8 cellular contexts compared by ENCODE assay signal in genomic region chr9:104927216-104927911, GRCh38. TPM values are rescaled to one million over a fixed set of nuclear protein-coding genes. Genes with fewer than 3 reads are reported as not detected.
DNase-seq lines count a peak whose midpoint lies in the region; ATAC-seq and TF ChIP-seq lines count a peak whose summit lies in the region.

No MANE protein-coding gene starts in this region.

- H2BK120ac ChIP-seq in IMR-90 (ENCODE audit: low read depth, low read length), result peak overlapping the region; percentile 44

- H4K8ac ChIP-seq in IMR-90 (ENCODE audit: low read depth in 2 of 2, low read length in 2 of 2), result peak overlapping the region; percentile 29 to 49; a peak in 2 of 4 replicates

- H4K5ac ChIP-seq in IMR-90 (ENCODE audit: low read depth, low read length), result peak overlapping the region; percentile 72

- H2AFZ ChIP-seq in IMR-90 (replicated peaks; ENCODE audit: low read length, poor library complexity), result peak overlapping the region; percentile 86

- CTCF ChIA-PET in IMR-90 (lab: Yijun Ruan, JAX), result interaction anchor here (0.6 to 3.3 kb wide), 14 partner anchors 17 to 488 kb away, joined by 3 to 19 read pairs (median 4); no protein-coding TSS in a partner anchor

- in situ Hi-C loops in IMR-90 (cut with MboI; ENCODE audit: low sequenced_read_pairs), result no loop called here

- H3K4me3 ChIP-seq in IMR-90 (ENCODE audit: insufficient read depth, low read depth, low read length), result peak overlapping the region; percentile 99

- peak overlapping the region; percentile 85 for H3K14ac ChIP-seq in IMR-90 (replicated peaks; ENCODE audit: low read depth, low read length)

- ATAC-seq in IMR-90 (ENCODE audit: low read depth) (peak; percentile 9; the same call in 1 of the 2 replicates), GM21786 (IDR thresholded peaks at IDR 0.05; ENCODE audit: unreplicated experiment) (no peak), GM19463 (IDR thresholded peaks at IDR 0.05; ENCODE audit: unreplicated experiment) (no peak)
- peak; percentile 55 for ATAC-seq in stimulated activated naive CD8-positive, alpha-beta T cell treated with anti-CD3 and anti-CD28 coated beads, Interleukin-15, amount 100 ng/mL, for 72 hours

- H2AK5ac ChIP-seq in IMR-90 (ENCODE audit: low read depth, low read length), result peak overlapping the region; percentile 29

- TF ChIP-seq POLR2A in IMR-90 (IDR thresholded peaks at IDR 0.05; ENCODE audit: low read depth, low read length), result no peak

- peak overlapping the region; percentile 67 for H4K91ac ChIP-seq in IMR-90 (ENCODE audit: insufficient read depth, low read depth, low read length)

- H3K27me3 ChIP-seq in IMR-90 (ENCODE audit: control insufficient read depth, insufficient read depth, low read length), result no peaks in the 10 kb centered on the region

- 0 out of 2 replicates have a peak, but pooled peaks have one; percentile 11 for TF ChIP-seq RAD21 in IMR-90 (IDR thresholded peaks at IDR 0.05; ENCODE audit: low read length)

- H3K4me1 Mint-ChIP-seq in activated CD4-positive, alpha-beta T cell treated with anti-CD3 and anti-CD28 coated beads, Interleukin-2, amount 10 ng/mL, durations not matched to agents 24 days and 14 days, result peaks cover 15% of the 10 kb centered on the region
- peaks cover 27% of the 10 kb centered on the region for H3K4me1 Mint-ChIP-seq in endothelial cell (ENCODE audit: unreplicated experiment)
- H3K4me1 Mint-ChIP-seq in stimulated activated naive CD8-positive, alpha-beta T cell treated with anti-CD3 and anti-CD28 coated beads, Interleukin-15, amount 100 ng/mL, for 72 hours, result peaks cover 29% of the 10 kb centered on the region

- no peaks in the 10 kb centered on the region for H3K36me3 Mint-ChIP-seq in activated CD4-positive, alpha-beta T cell treated with anti-CD3 and anti-CD28 coated beads, Interleukin-2, amount 10 ng/mL, durations not matched to agents 24 days and 14 days (ENCODE audit: low read depth)
- peaks cover 4% of the 10 kb centered on the region for H3K36me3 Mint-ChIP-seq in endothelial cell (ENCODE audit: low read depth, unreplicated experiment)

- peak overlapping the region; percentile 34; the same call in 1 of the 2 replicates for H2BK20ac ChIP-seq in IMR-90 (ENCODE audit: low read depth, low read length)

- H4K20me1 ChIP-seq in IMR-90 (ENCODE audit: insufficient read depth, low read length), result peaks cover 18% of the 10 kb centered on the region; the same call in 1 of the 2 replicates

- BruUV-seq in IMR-90 (replicated peaks; lab: Mats Ljungman, UMichigan), result no TSS peak

- peak overlapping the region; percentile 94 for H3K27ac ChIP-seq in IMR-90 (ENCODE audit: insufficient read depth, low read length)

- peak overlapping the region; percentile 4 for H2AK9ac ChIP-seq in IMR-90 (replicated peaks; ENCODE audit: low read depth, low read length, poor library complexity)

- H2BK15ac ChIP-seq in IMR-90 (ENCODE audit: low read depth, low read length), result peak overlapping the region; percentile 49; the same call in 1 of the 3 replicates

- WGBS in IMR-90 (ENCODE audit: extremely low coverage in 2 of 2, insufficient read length in 1 of 2), 2 experiments, result 0% methylated on average over 15 of the region's 44 CpGs; no CpG with 5 or more reads in 1 of the 2 experiments

- intact Hi-C loops in IMR-90 (cut with micrococcal nuclease), result loop anchor here (2.0 kb wide), 1 partner anchor 137 kb away; no protein-coding TSS in a partner anchor
- intact Hi-C loops in activated CD4-positive, alpha-beta T cell treated with anti-CD3 and anti-CD28 coated beads, Interleukin-2, amount 10 ng/mL, durations not matched to agents 24 days and 14 days (cut with micrococcal nuclease), result loop anchor here (2.0 to 10.0 kb wide), 2 partner anchors 229 to 317 kb away; partner anchors contain the start of gene SLC44A1

- POLR2A ChIA-PET in IMR-90 (lab: Charles Lee; ENCODE audit: unreplicated experiment), result interaction anchor here (0.6 to 1.6 kb wide), 6 partner anchors 41 to 372 kb away, joined by 3 to 7 read pairs (median 3); no protein-coding TSS in a partner anchor

- H3K4me3 Mint-ChIP-seq in activated CD4-positive, alpha-beta T cell treated with anti-CD3 and anti-CD28 coated beads, Interleukin-2, amount 10 ng/mL, durations not matched to agents 24 days and 14 days, result peak overlapping the region; percentile 89
- peak overlapping the region; percentile 100 for H3K4me3 Mint-ChIP-seq in endothelial cell (ENCODE audit: unreplicated experiment)
- H3K4me3 Mint-ChIP-seq in stimulated activated naive CD8-positive, alpha-beta T cell treated with anti-CD3 and anti-CD28 coated beads, Interleukin-15, amount 100 ng/mL, for 72 hours, result peak overlapping the region; percentile 94 to 97

- TF ChIP-seq CTCF in IMR-90 (conservative IDR thresholded peaks at IDR 0.05; ENCODE audit: low read depth, low read length) (no peak), endothelial cell (IDR thresholded peaks at IDR 0.05; ENCODE audit: unreplicated experiment) (no peak)

- peak overlapping the region; percentile 94 for H3K9ac ChIP-seq in IMR-90 (ENCODE audit: low read depth, low read length)

- H3K36me3 ChIP-seq in IMR-90 (ENCODE audit: control insufficient read depth, insufficient read depth, low read length), result peaks cover 3% of the 10 kb centered on the region; the same call in 1 of the 2 replicates

- dilution Hi-C loops in IMR-90 (cut with HindIII; ENCODE audit: low sequenced_read_pairs, unreplicated experiment), result no loop called here

- peaks cover 12% of the 10 kb centered on the region for H3K4me1 ChIP-seq in IMR-90 (ENCODE audit: control insufficient read depth, insufficient read depth, low read length)

- H3K27ac Mint-ChIP-seq in activated CD4-positive, alpha-beta T cell treated with anti-CD3 and anti-CD28 coated beads, Interleukin-2, amount 10 ng/mL, durations not matched to agents 24 days and 14 days, result peak overlapping the region; percentile 59
- peak overlapping the region; percentile 99 for H3K27ac Mint-ChIP-seq in endothelial cell (ENCODE audit: unreplicated experiment)
- peak overlapping the region; percentile 92 to 96 for H3K27ac Mint-ChIP-seq in stimulated activated naive CD8-positive, alpha-beta T cell treated with anti-CD3 and anti-CD28 coated beads, Interleukin-15, amount 100 ng/mL, for 72 hours

- no peaks in the 10 kb centered on the region for H3K9me3 ChIP-seq in IMR-90 (ENCODE audit: control insufficient read depth, insufficient read depth, low read length)

- H3K56ac ChIP-seq in IMR-90 (ENCODE audit: extremely low read depth, insufficient read depth, low read length), result peak overlapping the region; percentile 85

- peak overlapping the region; percentile 97 for H3K23ac ChIP-seq in IMR-90 (ENCODE audit: low read depth, low read length)

- H2BK5ac ChIP-seq in IMR-90 (ENCODE audit: low read depth, low read length, poor library complexity, severe bottlenecking), result peak overlapping the region; percentile 40

- peak overlapping the region; percentile 94 for H3K4me2 ChIP-seq in IMR-90 (ENCODE audit: low read depth, low read length)

- H3K79me1 ChIP-seq in IMR-90 (ENCODE audit: low read depth in 1 of 2, low read length in 2 of 2), result peaks cover 6 to 36% of the 10 kb centered on the region in 2 experiments

- peak overlapping the region; percentile 91 for H3K18ac ChIP-seq in IMR-90 (ENCODE audit: low read depth, low read length)

- 0 out of 2 replicates have a peak, but pooled peaks cover 3% of the 10 kb centered on the region for H3K9me1 ChIP-seq in IMR-90 (ENCODE audit: insufficient read depth, low read length)

- DNase-seq in Daoy (ENCODE audit: low read depth) (peak; percentile 56), IMR-90 (peak; percentile 47), endothelial cell (ENCODE audit: low spot score) (peak; percentile 22), medulla oblongata (ENCODE audit: extremely low spot score) (peak; percentile 60)
- peak; percentile 73 for DNase-seq in activated CD4-positive, alpha-beta T cell treated with anti-CD3 and anti-CD28 coated beads, Interleukin-2, amount 10 ng/mL, durations not matched to agents 24 days and 14 days
- DNase-seq in stimulated activated naive CD8-positive, alpha-beta T cell treated with anti-CD3 and anti-CD28 coated beads, Interleukin-15, amount 100 ng/mL, for 72 hours, result peak; percentile 50 to 53

- H3K4ac ChIP-seq in IMR-90 (ENCODE audit: low read depth, low read length), result peak overlapping the region; percentile 59

- peaks cover 38% of the 10 kb centered on the region for H3K27me3 Mint-ChIP-seq in activated CD4-positive, alpha-beta T cell treated with anti-CD3 and anti-CD28 coated beads, Interleukin-2, amount 10 ng/mL, durations not matched to agents 24 days and 14 days
- peaks cover 15% of the 10 kb centered on the region for H3K27me3 Mint-ChIP-seq in endothelial cell (ENCODE audit: unreplicated experiment)
- peaks cover 25% of the 10 kb centered on the region for H3K27me3 Mint-ChIP-seq in stimulated activated naive CD8-positive, alpha-beta T cell treated with anti-CD3 and anti-CD28 coated beads, Interleukin-15, amount 100 ng/mL, for 72 hours

- H3K9me3 Mint-ChIP-seq in activated CD4-positive, alpha-beta T cell treated with anti-CD3 and anti-CD28 coated beads, Interleukin-2, amount 10 ng/mL, durations not matched to agents 24 days and 14 days, result no peaks in the 10 kb centered on the region
- no peaks in the 10 kb centered on the region for H3K9me3 Mint-ChIP-seq in endothelial cell (ENCODE audit: unreplicated experiment)
- no peaks in the 10 kb centered on the region for H3K9me3 Mint-ChIP-seq in stimulated activated naive CD8-positive, alpha-beta T cell treated with anti-CD3 and anti-CD28 coated beads, Interleukin-15, amount 100 ng/mL, for 72 hours

TF ChIP-seq in IMR-90, 13 proteins besides CTCF, POLR2A, EP300 and RAD21 (continues in another document):
- TF ChIP-seq USF2 (IDR thresholded peaks at IDR 0.05; ENCODE audit: low read depth, low read length) (no peak), CHD1 (IDR thresholded peaks at IDR 0.05; ENCODE audit: low read depth, low read length) (no peak), RCOR1 (IDR thresholded peaks at IDR 0.05; ENCODE audit: insufficient replicate concordance, low read length) (no peak)

RNA-seq across cellular contexts. Expression of gene ABCA1, which starts 0.6 kb away (rescaled TPM):
- 0.74 and 0.83 TPM in 2 replicates for total RNA-seq in Daoy (2014; rRNA removed; shearing (Covaris generic))
- 43.6 and 52.2 TPM in 2 replicates for total RNA-seq in IMR-90 (2012; rRNA removed)
- 4.3 and 5.8 TPM in 2 replicates for polyA plus RNA-seq in IMR-90 (2012; rRNA removed)
- polyA plus RNA-seq in IMR-90 (2012; cell fraction: cytosol; rRNA removed), result 3.5 and 4.7 TPM in 2 replicates
- polyA plus RNA-seq in IMR-90 (2012; cell fraction: nucleus; rRNA removed; ENCODE audit: low replicate concordance), result 5.0 and 11.1 TPM in 2 replicates
- 0.31 and 0.56 TPM in 2 replicates for total RNA-seq in activated CD4-positive, alpha-beta T cell treated with anti-CD3 and anti-CD28 coated beads, Interleukin-2, amount 10 ng/mL, durations not matched to agents 24 days and 14 days
- total RNA-seq in endothelial cell (ENCODE audit: unreplicated experiment), result 171 TPM

Comparison
In these comparisons a context has a peak if more than half of its experiments do, and no peak if none do; other contexts are left out.
1. DNase-seq: peak in every context shown above with its lines; median percentile 73 in activated CD4-positive, alpha-beta T cell treated with anti-CD3 and anti-CD28 coated beads, Interleukin-2, amount 10 ng/mL, durations not matched to agents 24 days and 14 days; 60 in medulla oblongata; 56 in Daoy; 52 in stimulated activated naive CD8-positive, alpha-beta T cell treated with anti-CD3 and anti-CD28 coated beads, Interleukin-15, amount 100 ng/mL, for 72 hours; 47 in IMR-90; 22 in endothelial cell.
2. ATAC-seq: peak in IMR-90 (single experiment) and stimulated activated naive CD8-positive, alpha-beta T cell treated with anti-CD3 and anti-CD28 coated beads, Interleukin-15, amount 100 ng/mL, for 72 hours (single experiment); none in GM21786 (single experiment) and GM19463 (single experiment).
3. RNA of gene ABCA1, which starts 0.6 kb away (total RNA-seq): 171 TPM in endothelial cell (single experiment) and 43.6 to 52.2 TPM in IMR-90; 0.74 to 0.83 TPM in Daoy and 0.31 to 0.56 TPM in activated CD4-positive, alpha-beta T cell treated with anti-CD3 and anti-CD28 coated beads, Interleukin-2, amount 10 ng/mL, durations not matched to agents 24 days and 14 days; every median in the first group is over 10 times any median in the second.
4. Peak in every context shown above with its lines, with median percentiles within 50 percentile points of each other: H3K27ac Mint-ChIP-seq and H3K4me3 Mint-ChIP-seq.